Comparison of ENCODE assay signal across 12 cellular contexts in the genomic region with DNA sequence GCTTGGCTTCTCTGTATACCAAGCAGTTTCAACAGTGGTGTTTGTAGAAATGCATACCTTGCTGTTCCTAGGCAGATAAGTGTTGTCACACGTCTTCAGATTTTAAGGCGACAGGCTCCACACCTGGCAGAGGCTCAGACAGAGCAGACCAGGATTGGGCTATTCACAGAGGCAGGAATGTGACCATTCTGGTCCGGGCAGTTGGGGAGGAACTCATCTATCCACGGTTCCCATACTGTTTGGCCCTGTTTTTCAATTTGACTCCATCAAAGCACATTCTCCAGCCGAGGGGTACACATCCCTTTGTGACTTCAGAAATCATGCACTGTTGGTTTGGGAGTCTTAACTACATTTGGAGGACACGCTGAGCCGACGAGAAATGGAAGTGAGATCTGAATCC. TPM values are rescaled to one million over a fixed set of nuclear protein-coding genes. Genes with fewer than 3 reads are reported as not detected.
DNase-seq lines count a peak whose midpoint lies in the region; ATAC-seq, FAIRE-seq and TF ChIP-seq lines count a peak whose summit lies in the region.
"Had no signal": no experiment of that assay in that cellular context is flagged by ENCODE, and none has a peak within 500 bp of the region (broad histone marks: within the 10 kb centered on the region; RNA-seq: fewer than 3 reads in every experiment).

No MANE protein-coding gene starts in this region.

- peak; percentile 25 for DNase-seq in NCI-H2196 (lab: John Stamatoyannopoulos, UW; ENCODE audit: unreplicated experiment)
- no peak for DNase-seq in NCI-H2196 treated with DMSO at 0.1 percent for 48 hours (lab: John Stamatoyannopoulos, UW; ENCODE audit: unreplicated experiment)
- peak; percentile 69 for DNase-seq in left kidney (ENCODE audit: low read depth, low spot score)
- peak; percentile 85 for DNase-seq in stomach
- no peak for DNase-seq in HepG2 (ENCODE audit: low spot score)
- DNase-seq in stimulated activated CD4-positive, alpha-beta T cell treated with anti-CD3 and anti-CD28 coated beads, Interleukin-4, amount 100 ng/mL, for 4 hours: no peak
- DNase-seq: activated T-cell treated with anti-CD3 and anti-CD28 coated beads, Interleukin-2, amount 50 U/mL, for 1 hour; brain microvascular endothelial cell; T1000 had no signal

- in situ Hi-C loops in HepG2 (cut with HindIII; ENCODE audit: extremely low pct_ligation_motif_present, low pct_unique_long_range_greater_than_20kb): no loop called here

- H3K4me3 Mint-ChIP-seq in brain: peak overlapping the region in 4 of 5 experiments; percentile 8 to 80 (median 42)

- peaks cover 5% of the 10 kb centered on the region for H3K36me3 Mint-ChIP-seq in brain

- no peak overlapping the region for H3K9ac ChIP-seq in HepG2 (ENCODE audit: insufficient read depth, low read depth, low read length)

- ATAC-seq in HepG2 (no peak; the same call in 2 of the 3 replicates), HG03039 (IDR thresholded peaks at IDR 0.05; ENCODE audit: unreplicated experiment) (no peak)

- no peak for TF ChIP-seq RAD21 in HepG2 (CRISPR knock-in tag; IDR thresholded peaks at IDR 0.05)

- BruUV-seq in HepG2 (replicated peaks; lab: Mats Ljungman, UMichigan): no TSS peak

- intact Hi-C loops in stomach (cut with DNase I; ENCODE audit: low total_unique reads) (no loop called here), HepG2 (cut with micrococcal nuclease; ENCODE audit: unreplicated experiment) (no loop called here)

- H3K27ac ChIP-seq in stomach (peak overlapping the region in 4 of 5 donors; percentile 19 to 56 (median 34)), HepG2 (ENCODE audit: extremely low read length, insufficient read depth, low read length) (no peak overlapping the region)
- H3K27ac ChIP-seq: brain microvascular endothelial cell had no signal

- no peak overlapping the region for H3K4me2 ChIP-seq in HepG2 (ENCODE audit: low read depth, low read length)

- peaks cover 88% of the 10 kb centered on the region for H3K79me2 ChIP-seq in HepG2 (ENCODE audit: insufficient read depth, low read length)

- peak overlapping the region in 3 of 5 experiments; percentile 5 to 88 (median 48) for H3K27ac Mint-ChIP-seq in brain

- H3K9me3 ChIP-seq in stomach (no peaks in the 10 kb centered on the region), HepG2 (ENCODE audit: low read length) (no peaks in the 10 kb centered on the region)

- TF ChIP-seq EP300 in stomach (IDR thresholded peaks at IDR 0.05) (no peak), HepG2 (IDR thresholded peaks at IDR 0.05; ENCODE audit: low read depth in 2 of 2, low read length in 2 of 2) (no peak), HepG2 (CRISPR knock-in tag; IDR thresholded peaks at IDR 0.05; ENCODE audit: borderline replicate concordance) (no peak)

- H3K4me3 ChIP-seq in stomach (no peak overlapping the region), HepG2 (replicated peaks in 1 of 3; ENCODE audit: insufficient read depth in 1 of 3, low read depth in 2 of 3, low read length in 3 of 3) (no peak overlapping the region)

- H3K27me3 ChIP-seq in stomach (no peaks in the 10 kb centered on the region), HepG2 (ENCODE audit: control insufficient read depth in 1 of 2, insufficient read depth in 2 of 2, low read length in 2 of 2) (no peaks in the 10 kb centered on the region)
- H3K27me3 ChIP-seq: brain microvascular endothelial cell had no signal

- H3K9me3 Mint-ChIP-seq in brain: peaks cover 0 to 8% (median 2%) of the 10 kb centered on the region in 5 experiments

- TF ChIP-seq CTCF in brain (conservative IDR thresholded peaks at IDR 0.05) (no peak), stomach (IDR thresholded peaks at IDR 0.05) (no peak), HepG2 (CRISPR knock-in tag; IDR thresholded peaks at IDR 0.05) (no peak)

- WGBS in stomach, 5 donors: 29 to 49% (median 38%) methylated on average over 8 of the region's 8 CpGs
- 97% methylated on average over 8 of the region's 8 CpGs for WGBS in HepG2 (ENCODE audit: low lambda C conversion rate)

- peaks cover 4% of the 10 kb centered on the region; the same call in 1 of the 2 replicates for H4K20me1 ChIP-seq in HepG2 (ENCODE audit: insufficient read depth, low read length)

- CTCF ChIA-PET in HepG2 (lab: Yijun Ruan, JAX; ENCODE audit: low intra/inter-chr PET ratio, low total read pairs): no interaction called here

- no peak for FAIRE-seq in HepG2 (lab: Jason Lieb, UNC)
- FAIRE-seq: A204.1 had no signal

- H3K36me3 ChIP-seq in stomach (no peaks in the 10 kb centered on the region), HepG2 (replicated peaks in 1 of 2; ENCODE audit: control insufficient read depth in 1 of 2, insufficient read depth in 2 of 2, low read length in 2 of 2) (peaks cover 21 to 44% of the 10 kb centered on the region in 2 experiments; a peak in 4 of 5 replicates)
- H3K36me3 ChIP-seq: brain microvascular endothelial cell had no signal

- peaks cover 3% of the 10 kb centered on the region for H3K27me3 Mint-ChIP-seq in brain

- POLR2A ChIA-PET in HepG2 (lab: Yijun Ruan, JAX): interaction anchor here (0.9 kb wide), 1 partner anchor 12 kb away, joined by 3 read pairs; no protein-coding TSS in a partner anchor

- peaks cover 13 to 79% (median 55%) of the 10 kb centered on the region in 4 donors for H3K4me1 ChIP-seq in stomach
- H3K4me1 ChIP-seq in HepG2 (ENCODE audit: insufficient read depth, low read length): peaks cover 69% of the 10 kb centered on the region

- TF ChIP-seq POLR2A in stomach (IDR thresholded peaks at IDR 0.05): no peak
- no peak for TF ChIP-seq POLR2A in HepG2 (IDR thresholded peaks at IDR 0.05; ENCODE audit: insufficient read depth in 1 of 2, low read depth in 2 of 2, low read length in 2 of 2)

- H2AFZ ChIP-seq in HepG2 (ENCODE audit: low read length): no peak overlapping the region

- peaks cover 58% of the 10 kb centered on the region for H3K4me1 Mint-ChIP-seq in brain

TF ChIP-seq in HepG2, 621 proteins besides CTCF, POLR2A, EP300 and RAD21 (continues in another document):
- no peak for TF ChIP-seq ZNF605 (CRISPR knock-in tag; IDR thresholded peaks at IDR 0.05)

RNA-seq across cellular contexts. Expression of a gene that starts 45.5 kb away (rescaled TPM):
- polyA plus RNA-seq in brain (ENCODE audit: insufficient read depth, low read depth, low replicate concordance) (4.1 TPM), stomach (10 to 100 TPM in 2 of 3 donors, 1 to 10 TPM in 1; 5.4 to 16.0 (median 12.0) TPM), HepG2 (2011; rRNA removed) (116 and 119 TPM in 2 replicates)
- total RNA-seq in stomach (100 to 1,000 TPM in 4 of 5 donors, 10 to 100 TPM in 1; 60.3 to 218 (median 190) TPM), HepG2 (2016; rRNA removed; fragmentation: Illumina TruSeq; extraction: Trizol) (85.4 and 102 TPM in 2 replicates)
- total RNA-seq in HepG2 (2016; cell fraction: cytosol; rRNA removed; fragmentation: Illumina TruSeq; extraction: Trizol; ENCODE audit: low read depth): 31.3 and 33.8 TPM in 2 replicates
- total RNA-seq in HepG2 (2016; cell fraction: insoluble cytoplasmic fraction; rRNA removed; fragmentation: Illumina TruSeq; extraction: Trizol): 82.8 and 99.8 TPM in 2 replicates
- total RNA-seq in HepG2 (2016; cell fraction: membrane; rRNA removed; fragmentation: Illumina TruSeq; extraction: Trizol): 24.5 and 25.3 TPM in 2 replicates
- total RNA-seq in HepG2 (2016; cell fraction: nucleus; rRNA removed; fragmentation: Illumina TruSeq; extraction: Trizol): 238 and 263 TPM in 2 replicates
- 80.3 and 114 TPM in 2 replicates for polyA plus RNA-seq in HepG2 (2011; cell fraction: cytosol; rRNA removed)
- polyA plus RNA-seq in HepG2 (2011; cell fraction: nucleus; rRNA removed): 157 and 177 TPM in 2 replicates
- polyA plus RNA-seq in HepG2 (2012): 163 and 168 TPM in 2 replicates
- polyA plus RNA-seq in HepG2 (2016; cell fraction: cytosol; fragmentation: Illumina TruSeq; extraction: Trizol; ENCODE audit: low read depth): 1.2 and 1.7 TPM in 2 replicates
- polyA plus RNA-seq in HepG2 (2016; cell fraction: insoluble cytoplasmic fraction; fragmentation: Illumina TruSeq; extraction: Trizol; ENCODE audit: low read depth): 32.6 and 33.9 TPM in 2 replicates
- 2.6 and 3.8 TPM in 2 replicates for polyA plus RNA-seq in HepG2 (2016; cell fraction: membrane; fragmentation: Illumina TruSeq; extraction: Trizol; ENCODE audit: low read depth)
- polyA plus RNA-seq in HepG2 (2016; cell fraction: nucleus; fragmentation: Illumina TruSeq; extraction: Trizol; ENCODE audit: insufficient read depth, low read depth): 41.1 and 45.1 TPM in 2 replicates
- polyA minus RNA-seq in HepG2 (2011; rRNA and poly(A)+ RNA removed; ENCODE audit: low replicate concordance): 15.6 and 209 TPM in 2 replicates
- polyA minus RNA-seq in HepG2 (2011; cell fraction: cytosol; rRNA and poly(A)+ RNA removed): 248 and 267 TPM in 2 replicates
- 1,476 and 1,554 TPM in 2 replicates for polyA minus RNA-seq in HepG2 (2011; cell fraction: nucleus; rRNA and poly(A)+ RNA removed)

Comparison
In these comparisons a context has a peak if more than half of its experiments do, and no peak if none do; other contexts are left out.
1. DNase-seq: peak in NCI-H2196 (single experiment), left kidney (single experiment) and stomach (single experiment); none in NCI-H2196 treated with DMSO at 0.1 percent for 48 hours (single experiment), HepG2 (single experiment) and stimulated activated CD4-positive, alpha-beta T cell treated with anti-CD3 and anti-CD28 coated beads, Interleukin-4, amount 100 ng/mL, for 4 hours (0 of 2).